ENCODE assay signal across 9 cellular contexts in the genomic region with DNA sequence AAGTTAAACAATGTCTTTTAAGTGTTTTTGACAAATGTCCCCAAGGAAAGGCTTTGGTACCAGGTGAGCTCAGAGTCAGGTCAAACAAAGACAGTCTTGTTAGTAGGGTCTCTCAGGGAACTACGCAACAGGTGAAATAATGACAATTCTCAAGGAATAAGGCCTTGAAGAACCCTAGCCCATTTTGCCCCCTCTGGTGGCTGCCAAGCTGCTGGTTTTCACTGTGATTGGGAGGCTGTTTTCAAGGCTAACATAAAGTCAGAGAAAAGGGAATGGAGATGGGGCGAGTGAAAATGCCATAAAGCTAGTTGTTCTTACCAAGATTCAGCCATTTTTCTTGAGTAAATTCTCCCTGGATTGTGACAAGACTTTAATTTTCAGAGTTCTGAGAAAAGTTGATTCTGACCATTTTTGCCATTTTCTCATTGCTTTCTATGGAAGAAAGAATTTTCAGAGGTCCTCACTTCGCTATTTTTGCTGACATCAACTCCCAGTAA. TPM values are rescaled to one million over a fixed set of nuclear protein-coding genes. Genes with fewer than 3 reads are reported as not detected.
A peak's percentile ranks its signal among the peaks of the same experiment; 100 is the strongest.
DNase-seq lines count a peak whose midpoint lies in the region; ATAC-seq and TF ChIP-seq lines count a peak whose summit lies in the region.
"Had no signal": no experiment of that assay in that cellular context is flagged by ENCODE, and none has a peak within 500 bp of the region (broad histone marks: within the 10 kb centered on the region; RNA-seq: fewer than 3 reads in every experiment).

No MANE protein-coding gene starts in this region.

- H3K27me3 ChIP-seq in SK-N-SH (ENCODE audit: insufficient read depth) (no peaks in the 10 kb centered on the region), SJCRH30 (no peaks in the 10 kb centered on the region)

- H3K79me2 ChIP-seq in SK-N-SH (ENCODE audit: insufficient read depth), result no peaks in the 10 kb centered on the region

- H3K9ac ChIP-seq in SK-N-SH, result no peak overlapping the region

- H3K27ac ChIP-seq in SK-N-SH (ENCODE audit: low read depth in 2 of 2, low read length in 1 of 2) (no peak overlapping the region), SJCRH30 (no peak overlapping the region)
- H3K27ac ChIP-seq: skin epidermis had no signal

- H3K4me1 ChIP-seq in SK-N-SH (ENCODE audit: control insufficient read depth in 1 of 2, insufficient read depth in 2 of 2, low read depth in 1 of 2, low read length in 1 of 2) (peaks cover 0 to 7% of the 10 kb centered on the region in 2 experiments; a peak in 2 of 4 replicates), SJCRH30 (no peaks in the 10 kb centered on the region)

- POLR2A ChIA-PET in SK-N-SH (lab: Yijun Ruan, JAX), result interaction anchor here (1.6 kb wide), 1 partner anchor 96 kb away, joined by 4 read pairs; a partner anchor contains a TSS

- peaks cover 0 to 5% (median 0%) of the 10 kb centered on the region in 3 donors for H3K27me3 Mint-ChIP-seq in immature natural killer cell (ENCODE audit: low read depth in 3 of 3)

- no peak overlapping the region for H3K27ac Mint-ChIP-seq in immature natural killer cell

- WGBS in SK-N-SH (ENCODE audit: low lambda C conversion rate), result 79% methylated on average over 3 of the region's 3 CpGs

- CTCF ChIA-PET in SK-N-SH (lab: Yijun Ruan, JAX), result interaction anchor here (0.7 to 2.1 kb wide), 12 partner anchors 9 to 131 kb away, joined by 3 to 12 read pairs (median 3); a partner anchor contains a TSS

- no peaks in the 10 kb centered on the region for H3K36me3 ChIP-seq in SK-N-SH (replicated peaks in 1 of 2; ENCODE audit: control insufficient read depth in 1 of 2, insufficient read depth in 2 of 2, low read length in 1 of 2)
- no peaks in the 10 kb centered on the region for H3K36me3 ChIP-seq in SJCRH30

- no peaks in the 10 kb centered on the region for H3K4me1 Mint-ChIP-seq in immature natural killer cell

- DNase-seq in AG09309 (ENCODE audit: low read depth) (no peak), SK-N-SH (no peak), fibroblast of villous mesenchyme (ENCODE audit: low read depth) (peak; percentile 28), SJCRH30 (no peak), COLO829 (ENCODE audit: low spot score) (no peak), NCI-H526 (lab: John Stamatoyannopoulos, UW) (no peak), immature natural killer cell (no peak)

- ATAC-seq in GM18909 (IDR thresholded peaks at IDR 0.05; ENCODE audit: poor library complexity, unreplicated experiment), result peak; percentile 19

- no peak overlapping the region for H3K4me3 Mint-ChIP-seq in immature natural killer cell

- no peak overlapping the region for H2AFZ ChIP-seq in SK-N-SH (ENCODE audit: low read depth)

- H3K4me2 ChIP-seq in SK-N-SH, result no peak overlapping the region

- H3K36me3 Mint-ChIP-seq in immature natural killer cell, result no peaks in the 10 kb centered on the region

- H3K4me3 ChIP-seq in AG09309 (ENCODE audit: control insufficient read depth, low read depth, low read length) (no peak overlapping the region), SK-N-SH (ENCODE audit: low read depth in 2 of 2, low read length in 1 of 2) (no peak overlapping the region), fibroblast of villous mesenchyme (ENCODE audit: low read depth, low read length) (no peak overlapping the region), SJCRH30 (no peak overlapping the region)
- H3K4me3 ChIP-seq: skin epidermis had no signal

- H3K9me3 ChIP-seq in SK-N-SH (no peaks in the 10 kb centered on the region), SJCRH30 (replicated peaks) (no peaks in the 10 kb centered on the region)

- H4K20me1 ChIP-seq in SK-N-SH (ENCODE audit: insufficient read depth), result no peaks in the 10 kb centered on the region

- no peak for TF ChIP-seq EP300 in SK-N-SH (IDR thresholded peaks at IDR 0.05; ENCODE audit: borderline replicate concordance in 1 of 2, low read depth in 1 of 2, low read length in 1 of 2)

- no peaks in the 10 kb centered on the region for H3F3A ChIP-seq in SK-N-SH (replicated peaks; ENCODE audit: insufficient read depth)

- TF ChIP-seq CTCF in AG09309 (IDR thresholded peaks at IDR 0.05; ENCODE audit: control insufficient read depth, insufficient read depth, low read depth, low read length, missing control alignments) (peak; percentile 64), SK-N-SH (IDR thresholded peaks at IDR 0.05) (peak; percentile 54), fibroblast of villous mesenchyme (IDR thresholded peaks at IDR 0.05; ENCODE audit: insufficient read depth, low read depth, low read length) (peak; percentile 54)

- TF ChIP-seq RAD21 in SK-N-SH (IDR thresholded peaks at IDR 0.05; ENCODE audit: low read length), result peak; percentile 33

- H3K9me3 Mint-ChIP-seq in immature natural killer cell, result peaks cover 0 to 2% (median 0%) of the 10 kb centered on the region in 6 donors

- no peaks in the 10 kb centered on the region for H3K9me2 ChIP-seq in SK-N-SH

TF ChIP-seq in SK-N-SH, 30 proteins besides CTCF, POLR2A, EP300 and RAD21:
- TF ChIP-seq GABPA (IDR thresholded peaks at IDR 0.05; ENCODE audit: low read depth) (no peak), SMC3 (IDR thresholded peaks at IDR 0.05; ENCODE audit: low read depth, low read length) (peak; percentile 32; the same call in 1 of the 2 replicates)

RNA-seq across cellular contexts. Expression of a gene that starts 58.7 kb away (rescaled TPM):
- 7.3 and 7.7 TPM in 2 replicates for polyA plus RNA-seq in SK-N-SH (2012; rRNA removed)
- 11.1 and 14.9 TPM in 2 replicates for polyA plus RNA-seq in SK-N-SH (2012; cell fraction: cytosol; rRNA removed)
- 4.2 and 4.3 TPM in 2 replicates for polyA plus RNA-seq in SK-N-SH (2012; cell fraction: nucleus; rRNA removed)
- total RNA-seq in fibroblast of villous mesenchyme, result 19.3 and 30.2 TPM in 2 replicates
- total RNA-seq in SJCRH30 (2014; rRNA removed; shearing (Covaris generic)), result 25.2 and 26.3 TPM in 2 replicates
- polyA plus RNA-seq in immature natural killer cell, result 10 to 100 TPM; 21.5 to 25.7 (median 25.0) TPM

RNA-seq across cellular contexts. Expression of a gene that starts 58.9 kb away (rescaled TPM):
- 18.8 and 35.0 TPM in 2 replicates for polyA plus RNA-seq in SK-N-SH (2012; rRNA removed)
- polyA plus RNA-seq in SK-N-SH (2012; cell fraction: cytosol; rRNA removed), result 24.2 and 26.2 TPM in 2 replicates
- polyA plus RNA-seq in SK-N-SH (2012; cell fraction: nucleus; rRNA removed), result 29.5 and 49.0 TPM in 2 replicates
- 59.9 and 69.1 TPM in 2 replicates for total RNA-seq in fibroblast of villous mesenchyme
- 22.3 and 23.5 TPM in 2 replicates for total RNA-seq in SJCRH30 (2014; rRNA removed; shearing (Covaris generic))
- 10 to 100 TPM; 12.5 to 20.0 (median 13.0) TPM for polyA plus RNA-seq in immature natural killer cell
